ENCODE assay signal across 8 cellular contexts in the genomic region with DNA sequence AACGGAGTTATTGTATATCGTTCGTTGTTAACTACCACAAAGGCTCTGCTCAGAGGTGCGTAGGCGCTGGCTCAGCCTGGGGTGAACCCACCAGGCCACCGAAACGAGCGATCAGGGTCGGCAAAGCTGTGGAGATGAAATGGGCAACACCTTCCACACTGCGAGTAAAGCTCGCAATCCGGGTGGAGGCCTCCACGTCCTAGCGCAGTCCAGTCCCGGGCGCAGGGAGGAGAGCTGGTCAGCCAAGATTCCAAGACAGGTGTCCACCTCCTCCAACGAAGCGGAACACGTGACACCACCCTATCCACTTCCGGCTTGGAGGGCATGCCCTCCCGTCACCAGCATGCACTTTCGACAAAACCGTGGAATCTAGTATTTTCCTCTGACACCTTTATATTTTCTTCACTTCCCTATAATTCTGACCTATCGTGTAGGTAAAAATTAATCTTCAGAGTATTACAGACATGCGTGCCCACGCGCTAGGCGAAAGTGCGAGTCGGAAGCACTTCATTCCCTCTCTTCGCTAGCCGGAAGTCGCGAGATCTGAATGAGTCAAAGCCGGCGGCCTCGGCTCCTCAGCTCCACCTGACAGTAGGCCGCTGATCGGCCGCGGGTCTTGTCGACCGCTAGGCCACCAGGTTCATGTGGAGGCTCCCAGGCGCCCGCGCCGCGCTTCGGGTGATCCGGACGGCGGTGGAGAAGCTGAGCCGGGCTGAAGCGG. TPM values are rescaled to one million over a fixed set of nuclear protein-coding genes. Genes with fewer than 3 reads are reported as not detected.
DNase-seq lines count a peak whose midpoint lies in the region; ATAC-seq and TF ChIP-seq lines count a peak whose summit lies in the region.

A gene with protein sequence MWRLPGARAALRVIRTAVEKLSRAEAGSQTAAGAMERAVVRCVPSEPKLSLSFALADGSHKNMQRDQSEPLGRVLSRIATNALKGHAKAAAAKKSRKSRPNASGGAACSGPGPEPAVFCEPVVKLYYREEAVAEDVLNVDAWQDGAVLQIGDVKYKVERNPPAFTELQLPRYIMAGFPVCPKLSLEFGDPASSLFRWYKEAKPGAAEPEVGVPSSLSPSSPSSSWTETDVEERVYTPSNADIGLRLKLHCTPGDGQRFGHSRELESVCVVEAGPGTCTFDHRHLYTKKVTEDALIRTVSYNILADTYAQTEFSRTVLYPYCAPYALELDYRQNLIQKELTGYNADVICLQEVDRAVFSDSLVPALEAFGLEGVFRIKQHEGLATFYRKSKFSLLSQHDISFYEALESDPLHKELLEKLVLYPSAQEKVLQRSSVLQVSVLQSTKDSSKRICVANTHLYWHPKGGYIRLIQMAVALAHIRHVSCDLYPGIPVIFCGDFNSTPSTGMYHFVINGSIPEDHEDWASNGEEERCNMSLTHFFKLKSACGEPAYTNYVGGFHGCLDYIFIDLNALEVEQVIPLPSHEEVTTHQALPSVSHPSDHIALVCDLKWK (plus strand): TSS at position 537 of the 721 bp plus-strand sequence. CDS start 106 bp downstream, at position 643.

- peak; percentile 92 for DNase-seq in G401 (ENCODE audit: low spot score)
- DNase-seq in H7: peak; percentile 84
- peak; percentile 87 for DNase-seq in M059J (ENCODE audit: low read depth)
- DNase-seq in SIG-M5 treated with dmso at 0.1 percent for 504 hours (lab: John Stamatoyannopoulos, UW; ENCODE audit: unreplicated experiment): peak; percentile 88
- peak; percentile 75 for DNase-seq in activated gamma-delta T cell treated with Interleukin-2 at 50 U/mL for 16 hours
- peak; percentile 86 to 94 for DNase-seq in foreskin keratinocyte
- peak; percentile 86 for DNase-seq in neural progenitor cell (ENCODE audit: low spot score)

- peak within 1 kb of the TSS; percentile 95 for H3K4me3 Mint-ChIP-seq in neural progenitor cell

- no peaks in the 10 kb centered on the region for H3K9me3 Mint-ChIP-seq in neural progenitor cell

- H3K4me1 ChIP-seq in foreskin keratinocyte (no peaks in the 10 kb centered on the region), neural progenitor cell (peaks cover 10% of the 10 kb centered on the region), stomach smooth muscle (ENCODE audit: control insufficient read depth, insufficient read depth, low read length) (peaks cover 20% of the 10 kb centered on the region)

- H3K4me2 ChIP-seq in neural progenitor cell: peak within 1 kb of the TSS; percentile 93

- H2AFZ ChIP-seq in neural progenitor cell (replicated peaks): peak within 1 kb of the TSS; percentile 90

- peak; percentile 2 for TF ChIP-seq CTCF in foreskin keratinocyte (conservative IDR thresholded peaks at IDR 0.05)
- TF ChIP-seq CTCF in neural progenitor cell (IDR thresholded peaks at IDR 0.05): peak; percentile 12

- H3K27ac Mint-ChIP-seq in neural progenitor cell: peak within 1 kb of the TSS; percentile 100

- H3K4me3 ChIP-seq in H7 (ENCODE audit: insufficient read depth, low read depth, low read length) (peak within 1 kb of the TSS; percentile 94), neural progenitor cell (peak within 1 kb of the TSS; percentile 60), stomach smooth muscle (ENCODE audit: low read length in 2 of 2) (peak within 1 kb of the TSS; percentile 100)

- H3K9me3 ChIP-seq in neural progenitor cell (ENCODE audit: low read depth): no peaks in the 10 kb centered on the region
- H3K9me3 ChIP-seq in stomach smooth muscle (ENCODE audit: control insufficient read depth in 2 of 2, low read length in 2 of 2): no peaks in the 10 kb centered on the region

- H3K9ac ChIP-seq in neural progenitor cell (peak within 1 kb of the TSS; percentile 75), stomach smooth muscle (ENCODE audit: low read length in 2 of 2) (peak within 1 kb of the TSS; percentile 95 to 97)

- H3K36me3 Mint-ChIP-seq in neural progenitor cell: peaks cover 10% of the 10 kb centered on the region

- H3K27ac ChIP-seq in foreskin keratinocyte (peak within 1 kb of the TSS; percentile 95), neural progenitor cell (no peak within 1 kb of the TSS), stomach smooth muscle (ENCODE audit: low read length) (peak within 1 kb of the TSS; percentile 88)

- peaks cover 15% of the 10 kb centered on the region for H3K79me2 ChIP-seq in neural progenitor cell (ENCODE audit: low read depth)

- H3K4me1 Mint-ChIP-seq in neural progenitor cell: peaks cover 18% of the 10 kb centered on the region

- H3K27me3 ChIP-seq in H7 (ENCODE audit: control insufficient read depth, insufficient read depth, low read length) (peaks cover 1% of the 10 kb centered on the region; the same call in 1 of the 2 replicates), foreskin keratinocyte (no peaks in the 10 kb centered on the region), neural progenitor cell (no peaks in the 10 kb centered on the region), stomach smooth muscle (ENCODE audit: control insufficient read depth in 1 of 2, insufficient read depth in 2 of 2, low read length in 2 of 2) (no peaks in the 10 kb centered on the region)

- ATAC-seq in foreskin keratinocyte: peak; percentile 82

- H3K36me3 ChIP-seq in H7 (replicated peaks; ENCODE audit: control insufficient read depth, insufficient read depth, low read length) (peaks cover 5% of the 10 kb centered on the region), neural progenitor cell (no peaks in the 10 kb centered on the region), stomach smooth muscle (ENCODE audit: control insufficient read depth in 2 of 2, insufficient read depth in 2 of 2, low read length in 2 of 2) (peaks cover 0 to 17% of the 10 kb centered on the region in 2 donors)

- H3K27me3 Mint-ChIP-seq in neural progenitor cell (ENCODE audit: insufficient read depth, low read depth): no peaks in the 10 kb centered on the region

- in situ Hi-C loops in G401 (cut with HindIII; ENCODE audit: low sequenced_read_pairs): no loop called here

- H4K20me1 ChIP-seq in neural progenitor cell (ENCODE audit: low read depth): peaks cover 15% of the 10 kb centered on the region

- peaks cover 7% of the 10 kb centered on the region for H3F3A ChIP-seq in neural progenitor cell (ENCODE audit: low read depth)

RNA-seq across cellular contexts. Expression of the gene that starts here (rescaled TPM):
- total RNA-seq in G401 (2014; rRNA removed; shearing (Covaris generic)): 16.7 and 18.4 TPM in 2 replicates
- 13.2 and 16.1 TPM in 2 replicates for total RNA-seq in H7 (2014; rRNA removed; shearing (Covaris generic))
- 6.5 and 13.8 TPM in 2 replicates for total RNA-seq in M059J (2014; rRNA removed; shearing (Covaris generic))
- total RNA-seq in foreskin keratinocyte: 21.0 and 24.1 TPM in 2 replicates
- 4.4 and 5.6 TPM in 2 replicates for polyA plus RNA-seq in foreskin keratinocyte
- total RNA-seq in neural progenitor cell (ENCODE audit: low replicate concordance): 8.6 and 11.3 TPM in 2 replicates
